In the genomic region with DNA sequence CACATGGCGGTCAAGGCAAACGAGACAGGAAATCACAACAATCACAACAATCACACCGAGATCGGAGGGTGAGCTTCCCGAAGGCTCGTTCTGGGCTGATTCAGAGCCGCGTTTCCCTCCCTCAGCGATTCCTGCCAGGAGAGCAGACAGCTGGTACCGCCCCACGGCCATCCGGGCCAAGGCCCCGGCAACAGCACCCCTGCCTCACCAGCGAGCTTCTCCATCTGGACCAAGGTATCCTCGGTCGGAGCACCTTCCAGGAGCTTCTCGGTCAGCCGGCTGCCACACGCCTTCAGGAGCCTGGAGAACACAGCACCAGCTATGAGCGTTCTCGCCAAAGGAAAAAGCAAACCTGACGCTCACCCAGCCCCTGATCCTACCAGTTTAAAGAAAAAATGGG, we compare ENCODE assay signal across 18 cellular contexts.
"Had no signal": no experiment of that assay in that cellular context is flagged by ENCODE, and none has a peak within 500 bp of the region (broad histone marks: within the 10 kb centered on the region; RNA-seq: fewer than 3 reads in every experiment).

No MANE protein-coding gene starts in this region.

- H3K4me1 Mint-ChIP-seq: central memory CD8-positive, alpha-beta T cell; naive B cell; stimulated activated naive CD8-positive, alpha-beta T cell treated with anti-CD3 and anti-CD28 coated beads, Interleukin-15, amount 100 ng/mL, for 72 hours had no signal

- H3K27ac ChIP-seq: colonic mucosa, heart right ventricle, left ventricle myocardium inferior, neutrophil, testis, tibial nerve, upper lobe of right lung had no signal

- H3K27ac Mint-ChIP-seq: stimulated activated naive CD8-positive, alpha-beta T cell treated with anti-CD3 and anti-CD28 coated beads, Interleukin-15, amount 100 ng/mL, for 72 hours had no signal

- H3K27me3 Mint-ChIP-seq: central memory CD8-positive, alpha-beta T cell; naive B cell; stimulated activated naive B cell treated with anti-CD40 and anti-IgM and Interleukin-4, amounts not matched to agents 10 μg/mL and 1 μg/mL and 100 μg/mL, for 72 hours; stimulated activated naive CD8-positive, alpha-beta T cell treated with anti-CD3 and anti-CD28 coated beads, Interleukin-15, amount 100 ng/mL, for 72 hours had no signal

- H3K9me3 Mint-ChIP-seq: central memory CD8-positive, alpha-beta T cell; naive B cell; stimulated activated naive B cell treated with anti-CD40 and anti-IgM and Interleukin-4, amounts not matched to agents 10 μg/mL and 1 μg/mL and 100 μg/mL, for 72 hours; stimulated activated naive CD8-positive, alpha-beta T cell treated with anti-CD3 and anti-CD28 coated beads, Interleukin-15, amount 100 ng/mL, for 72 hours had no signal

- H3K9me3 ChIP-seq: colonic mucosa, heart right ventricle, left ventricle myocardium inferior, neutrophil, testis, tibial nerve, upper lobe of right lung had no signal

- H3K27me3 ChIP-seq: colonic mucosa, heart right ventricle, neutrophil, testis, tibial nerve, upper lobe of right lung had no signal

- H3K4me3 Mint-ChIP-seq: central memory CD8-positive, alpha-beta T cell; naive B cell; stimulated activated naive B cell treated with anti-CD40 and anti-IgM and Interleukin-4, amounts not matched to agents 10 μg/mL and 1 μg/mL and 100 μg/mL, for 72 hours; stimulated activated naive CD8-positive, alpha-beta T cell treated with anti-CD3 and anti-CD28 coated beads, Interleukin-15, amount 100 ng/mL, for 72 hours had no signal

- DNase-seq: colonic mucosa; dermis blood vessel endothelial cell; heart right ventricle; hypothalamus; islet precursor cell; left cardiac atrium; left ventricle myocardium inferior; mesendoderm; naive B cell; stimulated activated CD4-positive, alpha-beta T cell treated with anti-CD3 and anti-CD28 coated beads, Interleukin-2, amount 100 ng/mL, for 24 hours; stimulated activated CD4-positive, alpha-beta T cell treated with anti-CD3 and anti-CD28 coated beads, Interleukin-4, amount 100 ng/mL, for 4 hours; stimulated activated naive B cell treated with anti-CD40 and anti-IgM and Interleukin-4, amounts not matched to agents 10 μg/mL and 1 μg/mL and 100 μg/mL, for 72 hours; stimulated activated naive CD8-positive, alpha-beta T cell treated with anti-CD3 and anti-CD28 coated beads, Interleukin-15, amount 100 ng/mL, for 72 hours; testis; upper lobe of right lung had no signal

- H3K4me1 ChIP-seq: colonic mucosa, heart right ventricle, left ventricle myocardium inferior, testis, tibial nerve, upper lobe of right lung had no signal

- H3K4me3 ChIP-seq: colonic mucosa, heart right ventricle, left ventricle myocardium inferior, testis, tibial nerve, upper lobe of right lung had no signal
